Comparison of ENCODE assay signal across 20 cellular contexts in genomic region chr15:78567541-78567940, GRCh38. TPM values are rescaled to one million over a fixed set of nuclear protein-coding genes. Genes with fewer than 3 reads are reported as not detected.
DNase-seq lines count a peak whose midpoint lies in the region; ATAC-seq, FAIRE-seq and TF ChIP-seq lines count a peak whose summit lies in the region.
"Had no signal": no experiment of that assay in that cellular context is flagged by ENCODE, and none has a peak within 500 bp of the region (broad histone marks: within the 10 kb centered on the region; RNA-seq: fewer than 3 reads in every experiment).

No MANE protein-coding gene starts in this region.

- no peak overlapping the region for H3K4ac ChIP-seq in H9 (ENCODE audit: low read depth, low read length)

- no peaks in the 10 kb centered on the region; the same call in 1 of the 2 replicates for H3K27me3 Mint-ChIP-seq in H9 (ENCODE audit: low read depth)
- peaks cover 2 to 10% of the 10 kb centered on the region in 2 donors for H3K27me3 Mint-ChIP-seq in CD4-positive, alpha-beta memory T cell

- H3K36me3 ChIP-seq in PC-3 (ENCODE audit: low read depth, low read length) (no peaks in the 10 kb centered on the region), keratinocyte (ENCODE audit: control insufficient read depth in 2 of 2, extremely low read depth in 1 of 2, insufficient read depth in 2 of 2, low read length in 2 of 2) (no peaks in the 10 kb centered on the region)
- no peaks in the 10 kb centered on the region for H3K36me3 ChIP-seq in CD4-positive, alpha-beta memory T cell (ENCODE audit: insufficient read depth, low read length)
- H3K36me3 ChIP-seq: upper lobe of left lung had no signal

- H3K27ac Mint-ChIP-seq in H9, result no peak overlapping the region
- H3K27ac Mint-ChIP-seq in CD4-positive, alpha-beta memory T cell, result no peak overlapping the region
- H3K27ac Mint-ChIP-seq: activated T-cell treated with anti-CD3 and anti-CD28 coated beads, Interleukin-2, amount 50 U/mL, for 24 hours; stimulated activated effector memory CD8-positive, alpha-beta T cell treated with anti-CD3 and anti-CD28 coated beads, Interleukin-12 subunit alpha, Interleukin-12 subunit beta, amount 100 ng/mL, for 72 hours had no signal

- no peaks in the 10 kb centered on the region for H3K4me1 ChIP-seq in H9 (ENCODE audit: insufficient read depth, low read length)
- H3K4me1 ChIP-seq in PC-3 (ENCODE audit: insufficient read depth, low read length), result peaks cover 4% of the 10 kb centered on the region
- peaks cover 5% of the 10 kb centered on the region for H3K4me1 ChIP-seq in keratinocyte (ENCODE audit: control insufficient read depth, extremely low read depth, insufficient read depth, low read length)
- peaks cover 18% of the 10 kb centered on the region for H3K4me1 ChIP-seq in CD4-positive, alpha-beta memory T cell (ENCODE audit: insufficient read depth, low read length)
- H3K4me1 ChIP-seq: parathyroid adenoma had no signal

- POLR2A ChIA-PET in PC-3 (lab: Charles Lee; ENCODE audit: unreplicated experiment), result no interaction called here
- POLR2A ChIA-PET in CD4-positive, alpha-beta memory T cell (lab: Charles Lee; ENCODE audit: partially characterized antibody), result no interaction called here

- no peak overlapping the region for H2BK12ac ChIP-seq in H9 (ENCODE audit: insufficient read length, low read depth, low read length)

- H2BK5ac ChIP-seq in H9 (ENCODE audit: insufficient read length, low read length), result no peak overlapping the region

- BruUV-seq in PC-3 (replicated peaks; lab: Mats Ljungman, UMichigan), result no TSS peak

- H3T11ph ChIP-seq in H9 (ENCODE audit: low read length), result no peak overlapping the region

- H4K20me1 ChIP-seq in H9 (ENCODE audit: control insufficient read depth, insufficient read depth, insufficient read length), result no peaks in the 10 kb centered on the region
- no peaks in the 10 kb centered on the region for H4K20me1 ChIP-seq in PC-3 (ENCODE audit: low read length)
- no peaks in the 10 kb centered on the region for H4K20me1 ChIP-seq in keratinocyte (ENCODE audit: control insufficient read depth, extremely low read depth, insufficient read depth, low read length)

- H3K9me3 Mint-ChIP-seq in H9, result no peaks in the 10 kb centered on the region
- H3K9me3 Mint-ChIP-seq in CD4-positive, alpha-beta memory T cell, result no peaks in the 10 kb centered on the region
- H3K9me3 Mint-ChIP-seq: activated T-cell treated with anti-CD3 and anti-CD28 coated beads, Interleukin-2, amount 50 U/mL, for 24 hours; stimulated activated effector memory CD8-positive, alpha-beta T cell treated with anti-CD3 and anti-CD28 coated beads, Interleukin-12 subunit alpha, Interleukin-12 subunit beta, amount 100 ng/mL, for 72 hours had no signal

- H3K9me3 ChIP-seq in H9 (ENCODE audit: control insufficient read depth, low read depth, low read length), result no peaks in the 10 kb centered on the region
- no peaks in the 10 kb centered on the region for H3K9me3 ChIP-seq in PC-3 (ENCODE audit: low read length)
- no peaks in the 10 kb centered on the region for H3K9me3 ChIP-seq in keratinocyte (ENCODE audit: control insufficient read depth, low read depth, low read length)
- no peaks in the 10 kb centered on the region for H3K9me3 ChIP-seq in CD4-positive, alpha-beta memory T cell (ENCODE audit: control insufficient read depth in 1 of 2, low read length in 2 of 2)
- H3K9me3 ChIP-seq: upper lobe of left lung had no signal

- no peak overlapping the region for H3K14ac ChIP-seq in H9 (ENCODE audit: insufficient read depth, low read length)

- H4K5ac ChIP-seq in H9 (ENCODE audit: insufficient read length, low read depth, low read length), result no peak overlapping the region

- peaks cover 6% of the 10 kb centered on the region for H3K23me2 ChIP-seq in H9 (ENCODE audit: insufficient read length, low read depth, low read length, poor library complexity, severe bottlenecking)

- no peak overlapping the region for H2AK5ac ChIP-seq in H9 (ENCODE audit: insufficient read length, low read length)

- H3K23ac ChIP-seq in H9 (ENCODE audit: insufficient read length, low read depth, low read length), result no peak overlapping the region

- CTCF ChIA-PET in PC-3 (lab: Charles Lee), result no interaction called here
- CTCF ChIA-PET in CD4-positive, alpha-beta memory T cell (lab: Charles Lee; ENCODE audit: partially characterized antibody), result interaction anchor here (0.5 kb wide), 1 partner anchor 13 kb away, joined by 7 read pairs; no protein-coding TSS in a partner anchor

- WGBS in H9 (ENCODE audit: extremely low coverage, insufficient read length, low lambda C conversion rate), result no CpG with 5 or more reads among the region's 4 CpGs

- FAIRE-seq in keratinocyte (lab: Jason Lieb, UNC), result no peak

- no peak overlapping the region for H2BK20ac ChIP-seq in H9 (ENCODE audit: low read depth, low read length, poor library complexity, severe bottlenecking)

- no peaks in the 10 kb centered on the region for H3K79me1 ChIP-seq in H9 (ENCODE audit: insufficient read depth, low read depth, low read length, poor library complexity, severe bottlenecking)

- peak overlapping the region; percentile 11 to 63; a peak in 4 of 5 replicates for H3K4me3 Mint-ChIP-seq in H9
- H3K4me3 Mint-ChIP-seq in CD4-positive, alpha-beta memory T cell, result peak overlapping the region in 3 of 8 donors; percentile 9 to 41 (median 38)
- H3K4me3 Mint-ChIP-seq: activated T-cell treated with anti-CD3 and anti-CD28 coated beads, Interleukin-2, amount 50 U/mL, for 24 hours; stimulated activated effector memory CD8-positive, alpha-beta T cell treated with anti-CD3 and anti-CD28 coated beads, Interleukin-12 subunit alpha, Interleukin-12 subunit beta, amount 100 ng/mL, for 72 hours had no signal

- intact Hi-C loops in PC-3 (cut with micrococcal nuclease), result no loop called here
- intact Hi-C loops in CD4-positive, alpha-beta memory T cell (cut with micrococcal nuclease), result no loop called here

- no peak overlapping the region for H2BK15ac ChIP-seq in H9 (ENCODE audit: low read depth, low read length)

- dilution Hi-C loops in keratinocyte (cut with MboI; ENCODE audit: extremely low pct_ligation_motif_present, low sequenced_read_pairs), result no loop called here

- TF ChIP-seq CTCF in H9 (conservative IDR thresholded peaks at IDR 0.05) (no peak), PC-3 (conservative IDR thresholded peaks at IDR 0.05; ENCODE audit: low read depth, low read length) (no peak), keratinocyte (optimal IDR thresholded peaks at IDR 0.05 in 1 of 3, IDR thresholded peaks at IDR 0.05 in 1 of 3, conservative IDR thresholded peaks at IDR 0.05 in 1 of 3; ENCODE audit: extremely low read depth in 1 of 3, insufficient read depth in 2 of 3, low read length in 3 of 3) (no peak)

- H3K4me2 ChIP-seq in H9 (ENCODE audit: insufficient read depth, insufficient read length, low read length), result no peak overlapping the region
- peak overlapping the region; percentile 84 for H3K4me2 ChIP-seq in PC-3 (ENCODE audit: low read length)
- H3K4me2 ChIP-seq in keratinocyte (ENCODE audit: control insufficient read depth, extremely low read depth, insufficient read depth, low read depth, low read length), result peak overlapping the region; percentile 19

- H3K56ac ChIP-seq in H9 (ENCODE audit: insufficient read length, low read depth, low read length), result no peak overlapping the region

- H2AFZ ChIP-seq in H9 (ENCODE audit: low read length), result no peak overlapping the region
- H2AFZ ChIP-seq in PC-3 (ENCODE audit: low read length), result peak overlapping the region; percentile 89
- no peak overlapping the region for H2AFZ ChIP-seq in keratinocyte (ENCODE audit: control insufficient read depth, low read length)
- H2AFZ ChIP-seq: parathyroid adenoma had no signal

- peaks cover 0 to 3% (median 1%) of the 10 kb centered on the region in 3 experiments; a peak in 3 of 7 replicates for H3K36me3 Mint-ChIP-seq in H9 (ENCODE audit: insufficient read depth in 1 of 3, low read depth in 3 of 3)
- H3K36me3 Mint-ChIP-seq in CD4-positive, alpha-beta memory T cell, result peaks cover 0 to 2% of the 10 kb centered on the region in 2 donors
- H3K36me3 Mint-ChIP-seq: stimulated activated effector memory CD8-positive, alpha-beta T cell treated with anti-CD3 and anti-CD28 coated beads, Interleukin-12 subunit alpha, Interleukin-12 subunit beta, amount 100 ng/mL, for 72 hours had no signal

- H3K4me3 ChIP-seq in PC-3 (ENCODE audit: low read length), result peak overlapping the region; percentile 77
- no peak overlapping the region for H3K4me3 ChIP-seq in keratinocyte (ENCODE audit: control insufficient read depth in 2 of 3, extremely low read depth in 1 of 3, insufficient read depth in 2 of 3, low read depth in 1 of 3, low read length in 3 of 3)
- no peak overlapping the region for H3K4me3 ChIP-seq in CD4-positive, alpha-beta memory T cell (ENCODE audit: low read length in 2 of 2)
- H3K4me3 ChIP-seq: upper lobe of left lung had no signal

- H3K79me2 ChIP-seq in H9 (ENCODE audit: insufficient read depth, low read length) (0 out of 2 replicates have a peak, but pooled peaks cover 3% of the 10 kb centered on the region), PC-3 (ENCODE audit: low read length) (peaks cover 39% of the 10 kb centered on the region), keratinocyte (ENCODE audit: control insufficient read depth, insufficient read depth, low read length) (peaks cover 4% of the 10 kb centered on the region)
- H3K79me2 ChIP-seq: parathyroid adenoma had no signal

- DNase-seq in DMS 273 (lab: John Stamatoyannopoulos, UW; ENCODE audit: unreplicated experiment) (peak; percentile 51), DMS 273 treated with DMSO at 0.1 percent for 48 hours (lab: John Stamatoyannopoulos, UW) (no peak), H9 (no peak), PC-3 (peak; percentile 5), keratinocyte (ENCODE audit: low read depth, low spot score) (no peak)
- no peak for DNase-seq in CD4-positive, alpha-beta memory T cell
- DNase-seq in activated effector memory CD4-positive, alpha-beta T cell treated with Interleukin-2 at 50 U/mL for 16 hours, result no peak
- DNase-seq: activated CD4-positive, alpha-beta T cell treated with anti-CD3 and anti-CD28 coated beads, Interleukin-2, amount 50 U/mL, for 1 hour; activated T-cell treated with anti-CD3 and anti-CD28 coated beads, Interleukin-2, amount 50 U/mL, for 24 hours; effector memory CD4-positive, alpha-beta T cell; hypothalamus; left cardiac atrium had no signal

- H3K9me1 ChIP-seq in keratinocyte (ENCODE audit: control insufficient read depth, extremely low read depth, insufficient read depth, low read length), result no peaks in the 10 kb centered on the region

- H3K4me1 Mint-ChIP-seq in H9, result peaks cover 23 to 26% of the 10 kb centered on the region in 2 experiments
- peaks cover 7 to 24% (median 17%) of the 10 kb centered on the region in 4 donors for H3K4me1 Mint-ChIP-seq in CD4-positive, alpha-beta memory T cell

- H3K9ac ChIP-seq in H9 (ENCODE audit: extremely low read depth, insufficient read length, low read length), result no peak overlapping the region
- no peak overlapping the region for H3K9ac ChIP-seq in PC-3 (ENCODE audit: low read length)
- H3K9ac ChIP-seq in keratinocyte (ENCODE audit: control insufficient read depth, extremely low read depth, insufficient read depth, low read length), result no peak overlapping the region
- H3K9ac ChIP-seq: parathyroid adenoma had no signal

- ATAC-seq in PC-3, result no peak
- ATAC-seq in GM21737 (IDR thresholded peaks at IDR 0.05; ENCODE audit: unreplicated experiment), result no peak
- ATAC-seq: left cardiac atrium; stimulated activated effector memory CD8-positive, alpha-beta T cell treated with anti-CD3 and anti-CD28 coated beads, Interleukin-12 subunit alpha, Interleukin-12 subunit beta, amount 100 ng/mL, for 72 hours had no signal

- H3K9me2 ChIP-seq in PC-3 (replicated peaks; ENCODE audit: low read length), result no peaks in the 10 kb centered on the region

- no peak overlapping the region for H4K8ac ChIP-seq in H9 (replicated peaks; ENCODE audit: insufficient read length, low read depth, low read length)

- H3K27ac ChIP-seq in H9 (ENCODE audit: insufficient read length, low read depth, low read length) (no peak overlapping the region), PC-3 (ENCODE audit: low read length) (no peak overlapping the region), keratinocyte (ENCODE audit: control insufficient read depth, insufficient read depth, low read length) (no peak overlapping the region)
- no peak overlapping the region for H3K27ac ChIP-seq in CD4-positive, alpha-beta memory T cell (ENCODE audit: low read depth, low read length)
- H3K27ac ChIP-seq: 22Rv1, HL-60, parathyroid adenoma, skin epidermis, upper lobe of left lung had no signal

- no peak overlapping the region for H4K91ac ChIP-seq in H9 (ENCODE audit: insufficient read length, low read depth, low read length)

- H2BK120ac ChIP-seq in H9 (ENCODE audit: low read depth, low read length, poor library complexity, severe bottlenecking), result no peak overlapping the region

- H3K18ac ChIP-seq in H9 (ENCODE audit: insufficient read length, low read depth, low read length), result no peak overlapping the region

- peaks cover 6% of the 10 kb centered on the region for H3F3A ChIP-seq in PC-3 (ENCODE audit: low read length, unreplicated experiment)

- H3K27me3 ChIP-seq in H9 (ENCODE audit: insufficient read depth, low read length), result no peaks in the 10 kb centered on the region
- no peaks in the 10 kb centered on the region for H3K27me3 ChIP-seq in PC-3 (ENCODE audit: low read length)
- no peaks in the 10 kb centered on the region for H3K27me3 ChIP-seq in keratinocyte (ENCODE audit: control insufficient read depth, extremely low read depth, insufficient read depth, low read length)
- H3K27me3 ChIP-seq in CD4-positive, alpha-beta memory T cell (ENCODE audit: insufficient read depth, low read length), result peaks cover 8% of the 10 kb centered on the region
- H3K27me3 ChIP-seq: upper lobe of left lung had no signal

RNA-seq across cellular contexts. Expression of gene CHRNA5, which starts 2.2 kb away (rescaled TPM):
- total RNA-seq in H9 (2021) (16.5 and 21.6 TPM in 2 replicates), PC-3 (2014; rRNA removed) (8.4 and 11.0 TPM in 2 replicates)
- 3.7 to 10.0 TPM (median 8.0 TPM) in 3 replicates for polyA plus RNA-seq in keratinocyte
- polyA plus RNA-seq in keratinocyte (2011; ENCODE audit: low read depth), result 1.2 TPM
- polyA plus RNA-seq in keratinocyte (2011; cell fraction: cytosol; rRNA removed), result 1.9 and 4.9 TPM in 2 replicates
- 4.4 and 7.1 TPM in 2 replicates for polyA plus RNA-seq in keratinocyte (2011; cell fraction: nucleus; rRNA removed)
- polyA plus RNA-seq in keratinocyte (2012; ENCODE audit: low replicate concordance), result 1.4 and 6.4 TPM in 2 replicates
- polyA minus RNA-seq in keratinocyte, result 1.2 to 3.0 TPM (median 2.8 TPM) in 3 replicates
- polyA minus RNA-seq in keratinocyte (2011; cell fraction: cytosol; rRNA and poly(A)+ RNA removed), result 0.96 TPM
- 1.1 and 5.4 TPM in 2 replicates for polyA minus RNA-seq in keratinocyte (2011; cell fraction: nucleus; rRNA and poly(A)+ RNA removed)
- total RNA-seq in CD4-positive, alpha-beta memory T cell, result 1 to 10 TPM; 1.3 to 1.6 TPM
- under 1 TPM; 0.07 to 0.76 TPM for polyA plus RNA-seq in CD4-positive, alpha-beta memory T cell

RNA-seq across cellular contexts. Expression of gene PSMA4, which starts 27.3 kb away (rescaled TPM):
- total RNA-seq in H9 (2021) (333 and 335 TPM in 2 replicates), PC-3 (2014; rRNA removed) (198 and 245 TPM in 2 replicates)
- 269 to 432 TPM (median 303 TPM) in 3 replicates for polyA plus RNA-seq in keratinocyte
- 124 TPM for polyA plus RNA-seq in keratinocyte (2011; ENCODE audit: low read depth)
- 248 and 423 TPM in 2 replicates for polyA plus RNA-seq in keratinocyte (2011; cell fraction: cytosol; rRNA removed)
- 178 and 281 TPM in 2 replicates for polyA plus RNA-seq in keratinocyte (2011; cell fraction: nucleus; rRNA removed)
- 223 and 264 TPM in 2 replicates for polyA plus RNA-seq in keratinocyte (2012; ENCODE audit: low replicate concordance)
- 8.2 to 189 TPM (median 81.7 TPM) in 3 replicates for polyA minus RNA-seq in keratinocyte
- polyA minus RNA-seq in keratinocyte (2011; cell fraction: cytosol; rRNA and poly(A)+ RNA removed), result 90.7 TPM
- polyA minus RNA-seq in keratinocyte (2011; cell fraction: nucleus; rRNA and poly(A)+ RNA removed), result 38.6 and 60.1 TPM in 2 replicates
- total RNA-seq in CD4-positive, alpha-beta memory T cell, result 10 to 100 TPM; 89.8 to 91.7 TPM
- polyA plus RNA-seq in CD4-positive, alpha-beta memory T cell, result 100 to 1,000 TPM; 211 to 279 TPM

RNA-seq across cellular contexts. Expression of gene CHRNA3, which starts 53.3 kb away (rescaled TPM):
- total RNA-seq in H9 (2021) (0.81 and 1.1 TPM in 2 replicates), PC-3 (2014; rRNA removed) (not detected in 2 replicates)
- polyA plus RNA-seq in keratinocyte, result 0.10 TPM in 1 of 3 replicates, not detected in the others
- not detected for polyA plus RNA-seq in keratinocyte (2011; ENCODE audit: low read depth)
- polyA plus RNA-seq in keratinocyte (2011; cell fraction: cytosol; rRNA removed), result not detected in 2 replicates
- 0.36 TPM in 1 of 2 replicates, not detected in the other for polyA plus RNA-seq in keratinocyte (2011; cell fraction: nucleus; rRNA removed)
- 0.14 and 0.20 TPM in 2 replicates for polyA plus RNA-seq in keratinocyte (2012; ENCODE audit: low replicate concordance)
- polyA minus RNA-seq in keratinocyte, result not detected in 3 replicates
- not detected for polyA minus RNA-seq in keratinocyte (2011; cell fraction: cytosol; rRNA and poly(A)+ RNA removed)
- not detected in 2 replicates for polyA minus RNA-seq in keratinocyte (2011; cell fraction: nucleus; rRNA and poly(A)+ RNA removed)
- total RNA-seq in CD4-positive, alpha-beta memory T cell, result not detected
- not detected for polyA plus RNA-seq in CD4-positive, alpha-beta memory T cell
- total RNA-seq: mononuclear cell had no signal

Comparison
In these comparisons a context has a peak if more than half of its experiments do, and no peak if none do; other contexts are left out.
1. DNase-seq: peak in DMS 273 (single experiment) and PC-3 (single experiment); none in DMS 273 treated with DMSO at 0.1 percent for 48 hours (single experiment), H9 (single experiment), keratinocyte (single experiment), CD4-positive, alpha-beta memory T cell (0 of 5) and activated effector memory CD4-positive, alpha-beta T cell treated with Interleukin-2 at 50 U/mL for 16 hours (single experiment).